Comparison of ENCODE assay signal across 8 cellular contexts in genomic region chr2:111367876-111368639, GRCh38.
A peak's percentile ranks its signal among the peaks of the same experiment; 100 is the strongest.
DNase-seq lines count a peak whose midpoint lies in the region; ATAC-seq, FAIRE-seq and TF ChIP-seq lines count a peak whose summit lies in the region.
"Not testable (repeated sequence)": the region's sequence is repeated elsewhere in the genome, so short reads cannot be mapped to it uniquely, and the experiment has no call there.

No MANE protein-coding gene starts in this region.

- not testable (repeated sequence) for H3K27me3 Mint-ChIP-seq in CD4-positive, CD25-positive, alpha-beta regulatory T cell; stimulated activated memory B cell treated with anti-CD40 and anti-IgM and Interleukin-4, amounts not matched to agents 10 μg/mL and 1 μg/mL and 100 μg/mL, for 72 hours

- H3K27ac Mint-ChIP-seq in CD4-positive, CD25-positive, alpha-beta regulatory T cell; stimulated activated memory B cell treated with anti-CD40 and anti-IgM and Interleukin-4, amounts not matched to agents 10 μg/mL and 1 μg/mL and 100 μg/mL, for 72 hours: not testable (repeated sequence)

- FAIRE-seq in RCC 7860 (lab: Jason Lieb, UNC), result peak; percentile 98

- H3K27ac ChIP-seq in CD4-positive, CD25-positive, alpha-beta regulatory T cell (ENCODE audit: insufficient read depth, low read length, poor library complexity, severe bottlenecking), result not testable (repeated sequence)

- not testable (repeated sequence) for H3K4me3 ChIP-seq in CD4-positive, CD25-positive, alpha-beta regulatory T cell (ENCODE audit: low read depth, low read length); astrocyte of the spinal cord (ENCODE audit: low read depth, low read length)

- not testable (repeated sequence) for DNase-seq in CD4-positive, CD25-positive, alpha-beta regulatory T cell
- DNase-seq in RCC 7860 (ENCODE audit: low spot score), result peak; percentile 39
- peak; percentile 24 for DNase-seq in astrocyte of the spinal cord (ENCODE audit: low read depth, low spot score)
- DNase-seq in fibroblast of peridontal ligament (ENCODE audit: extremely low read depth), result peak; percentile 16
- peak; percentile 24 for DNase-seq in left kidney (ENCODE audit: low read depth, low spot score)

- H3K27me3 ChIP-seq in CD4-positive, CD25-positive, alpha-beta regulatory T cell (ENCODE audit: control insufficient read depth, insufficient read depth, low read length), result not testable (repeated sequence)

- not testable (repeated sequence) for H3K4me1 ChIP-seq in CD4-positive, CD25-positive, alpha-beta regulatory T cell (ENCODE audit: control insufficient read depth, insufficient read depth, low read length, poor library complexity, severe bottlenecking)

- not testable (repeated sequence) for H3K4me3 Mint-ChIP-seq in CD4-positive, CD25-positive, alpha-beta regulatory T cell; stimulated activated memory B cell treated with anti-CD40 and anti-IgM and Interleukin-4, amounts not matched to agents 10 μg/mL and 1 μg/mL and 100 μg/mL, for 72 hours

- H3K9me3 Mint-ChIP-seq in CD4-positive, CD25-positive, alpha-beta regulatory T cell; stimulated activated memory B cell treated with anti-CD40 and anti-IgM and Interleukin-4, amounts not matched to agents 10 μg/mL and 1 μg/mL and 100 μg/mL, for 72 hours: not testable (repeated sequence)

- not testable (repeated sequence) for H3K36me3 ChIP-seq in CD4-positive, CD25-positive, alpha-beta regulatory T cell (ENCODE audit: control insufficient read depth, insufficient read depth, low read length)

- not testable (repeated sequence) for H3K36me3 Mint-ChIP-seq in CD4-positive, CD25-positive, alpha-beta regulatory T cell; stimulated activated memory B cell treated with anti-CD40 and anti-IgM and Interleukin-4, amounts not matched to agents 10 μg/mL and 1 μg/mL and 100 μg/mL, for 72 hours

- not testable (repeated sequence) for H3K9me3 ChIP-seq in CD4-positive, CD25-positive, alpha-beta regulatory T cell (ENCODE audit: control insufficient read depth in 2 of 2, low read length in 2 of 2)

- peak; percentile 28 to 50 for ATAC-seq in CD4-positive, CD25-positive, alpha-beta regulatory T cell (ENCODE audit: low read depth in 2 of 2)
- ATAC-seq in GM18867 (IDR thresholded peaks at IDR 0.05; ENCODE audit: unreplicated experiment) (peak; percentile 53), HG03060 (IDR thresholded peaks at IDR 0.05; ENCODE audit: low read depth, unreplicated experiment) (peak; percentile 72)
- peak; percentile 93 for ATAC-seq in stimulated activated memory B cell treated with anti-CD40 and anti-IgM and Interleukin-4, amounts not matched to agents 10 μg/mL and 1 μg/mL and 100 μg/mL, for 72 hours

- in situ Hi-C loops in astrocyte of the spinal cord (cut with HindIII; ENCODE audit: low sequenced_read_pairs), result not testable (repeated sequence)

- TF ChIP-seq CTCF in astrocyte of the spinal cord (IDR thresholded peaks at IDR 0.05; ENCODE audit: low read depth, low read length), result not testable (repeated sequence)

- not testable (repeated sequence) for H3K4me1 Mint-ChIP-seq in CD4-positive, CD25-positive, alpha-beta regulatory T cell; stimulated activated memory B cell treated with anti-CD40 and anti-IgM and Interleukin-4, amounts not matched to agents 10 μg/mL and 1 μg/mL and 100 μg/mL, for 72 hours

Comparison
In these comparisons a context has a peak if more than half of its experiments do, and no peak if none do; other contexts are left out.
1. ATAC-seq: peak in every context shown above with its lines; median percentile 93 in stimulated activated memory B cell treated with anti-CD40 and anti-IgM and Interleukin-4, amounts not matched to agents 10 μg/mL and 1 μg/mL and 100 μg/mL, for 72 hours; 72 in HG03060; 53 in GM18867; 39 in CD4-positive, CD25-positive, alpha-beta regulatory T cell.